In genomic region chr10:35992107-35992506, GRCh38 we compare ENCODE assay signal across 18 cellular contexts.
"Had no signal": no experiment of that assay in that cellular context is flagged by ENCODE, and none has a peak within 500 bp of the region (broad histone marks: within the 10 kb centered on the region; RNA-seq: fewer than 3 reads in every experiment).

No MANE protein-coding gene starts in this region.

- H3K36me3 ChIP-seq: adrenal gland, ascending aorta, gastroesophageal sphincter, right lobe of liver, tibial artery had no signal

- DNase-seq: activated CD8-positive, alpha-beta memory T cell treated with anti-CD3 and anti-CD28 coated beads for 24 hours; activated CD8-positive, alpha-beta memory T cell treated with anti-CD3 and anti-CD28 coated beads, Interleukin-2, amount 50 U/mL, for 4 hours; activated naive CD4-positive, alpha-beta T cell; activated T-cell treated with anti-CD3 and anti-CD28 coated beads, Interleukin-2, amount 50 U/mL, for 4 hours; adrenal gland; left colon; right lobe of liver; stimulated activated CD4-positive, alpha-beta T cell treated with anti-CD3 and anti-CD28 coated beads, Interleukin-1b, Interleukin-23, amount 100 ng/mL, for 48 hours; T-helper 9 cell; tibial artery had no signal

- H3K9ac ChIP-seq: parathyroid adenoma had no signal

- H3K9me3 ChIP-seq: adrenal gland, ascending aorta, right lobe of liver had no signal

- ATAC-seq: activated T-cell treated with anti-CD3 and anti-CD28 coated beads, Interleukin-2, amount 50 U/mL, for 4 hours; gastroesophageal sphincter; left colon; WTC11 had no signal

- FAIRE-seq: colon, keratinocyte had no signal

- H3K27me3 ChIP-seq: adrenal gland, ascending aorta, gastroesophageal sphincter, right lobe of liver, tibial artery had no signal

- H3K4me1 ChIP-seq: adrenal gland, gastroesophageal sphincter, parathyroid adenoma, right lobe of liver, tibial artery had no signal

- H3K27ac ChIP-seq: adrenal gland, ascending aorta, epithelial cell of prostate, gastroesophageal sphincter, parathyroid adenoma, right lobe of liver, skin epidermis, tibial artery had no signal

- H3K79me2 ChIP-seq: parathyroid adenoma had no signal

- H3K4me3 ChIP-seq: adrenal gland, ascending aorta, gastroesophageal sphincter, right lobe of liver, skin epidermis, tibial artery had no signal

- H2AFZ ChIP-seq: parathyroid adenoma had no signal
